In genomic region chr7:100602889-100603696, GRCh38 we compare ENCODE assay signal across 1 cellular context.
TF ChIP-seq lines count a peak whose summit lies in the region.

No MANE protein-coding gene starts in this region.

TF ChIP-seq in GM23338, 12 proteins besides CTCF, POLR2A, EP300 and RAD21 (continued from another document):
- TF ChIP-seq ZNF462 (CRISPR knock-in tag; IDR thresholded peaks at IDR 0.05) (no peak), NANOG (IDR thresholded peaks at IDR 0.05; ENCODE audit: borderline replicate concordance) (no peak; the same call in 1 of the 2 replicates), ZNF331 (CRISPR knock-in tag; IDR thresholded peaks at IDR 0.05; ENCODE audit: low read depth) (0 out of 2 replicates have a peak, but pooled peaks have one; percentile 20), POLR2AphosphoS5 (IDR thresholded peaks at IDR 0.05; ENCODE audit: low read depth) (peak; percentile 81), EZH2phosphoT487 (IDR thresholded peaks at IDR 0.05; ENCODE audit: unreplicated experiment) (no peak), JUNB (IDR thresholded peaks at IDR 0.05; ENCODE audit: unreplicated experiment) (no peak)
- TF ChIP-seq, protein P1, sequence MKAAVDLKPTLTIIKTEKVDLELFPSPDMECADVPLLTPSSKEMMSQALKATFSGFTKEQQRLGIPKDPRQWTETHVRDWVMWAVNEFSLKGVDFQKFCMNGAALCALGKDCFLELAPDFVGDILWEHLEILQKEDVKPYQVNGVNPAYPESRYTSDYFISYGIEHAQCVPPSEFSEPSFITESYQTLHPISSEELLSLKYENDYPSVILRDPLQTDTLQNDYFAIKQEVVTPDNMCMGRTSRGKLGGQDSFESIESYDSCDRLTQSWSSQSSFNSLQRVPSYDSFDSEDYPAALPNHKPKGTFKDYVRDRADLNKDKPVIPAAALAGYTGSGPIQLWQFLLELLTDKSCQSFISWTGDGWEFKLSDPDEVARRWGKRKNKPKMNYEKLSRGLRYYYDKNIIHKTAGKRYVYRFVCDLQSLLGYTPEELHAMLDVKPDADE (IDR thresholded peaks at IDR 0.05), result 0 out of 2 replicates have a peak, but pooled peaks have one; percentile 41
